Comparison of ENCODE assay signal across 8 cellular contexts in the genomic region with DNA sequence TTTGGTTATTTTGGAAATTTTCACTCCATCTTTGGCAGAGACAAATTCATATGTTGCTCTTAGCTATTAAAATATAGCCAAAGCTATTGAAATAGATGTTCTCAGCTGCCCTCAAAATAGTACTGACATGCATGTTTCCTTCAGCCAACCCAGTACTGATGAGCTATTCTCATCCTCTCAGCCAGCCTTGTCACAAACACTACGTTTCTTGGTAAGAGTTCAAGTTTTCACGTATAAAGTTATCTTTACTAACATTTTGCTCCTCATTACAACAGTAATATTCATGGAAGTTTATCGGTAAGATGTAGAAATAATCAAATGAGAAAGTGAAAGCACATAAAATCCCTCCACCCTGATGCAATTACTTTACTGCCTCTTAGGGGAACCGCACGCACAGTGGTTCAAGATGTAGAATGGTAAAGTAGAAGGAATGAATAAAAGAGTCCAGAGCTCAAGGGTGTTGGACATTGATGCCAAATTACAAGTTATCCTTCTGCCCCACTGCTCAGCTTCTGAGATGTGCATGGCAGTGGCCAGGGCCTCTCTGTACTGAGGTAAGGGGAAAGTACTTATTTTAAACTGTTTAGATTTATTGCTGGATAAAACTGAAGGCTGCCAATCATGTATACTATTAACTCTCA. TPM values are rescaled to one million over a fixed set of nuclear protein-coding genes. Genes with fewer than 3 reads are reported as not detected.
A peak's percentile ranks its signal among the peaks of the same experiment; 100 is the strongest.
DNase-seq lines count a peak whose midpoint lies in the region; ATAC-seq, FAIRE-seq and TF ChIP-seq lines count a peak whose summit lies in the region.

No MANE protein-coding gene starts in this region.

- H3K14ac ChIP-seq in H9 (ENCODE audit: insufficient read depth, low read length), result no peak overlapping the region

- H3K23me2 ChIP-seq in H9 (ENCODE audit: insufficient read length, low read depth, low read length, poor library complexity, severe bottlenecking), result no peaks in the 10 kb centered on the region

- WGBS in body of pancreas, 2 donors, result 49 to 55% methylated on average over 5 of the region's 5 CpGs
- WGBS in H9 (ENCODE audit: extremely low coverage, insufficient read length, low lambda C conversion rate), result no CpG with 5 or more reads among the region's 5 CpGs

- H3K4me3 Mint-ChIP-seq in CD4-positive, alpha-beta T cell, result peak overlapping the region; percentile 95
- no peak overlapping the region for H3K4me3 Mint-ChIP-seq in H9

- H3K4ac ChIP-seq in H9 (ENCODE audit: low read depth, low read length), result no peak overlapping the region

- no peak overlapping the region for H2BK15ac ChIP-seq in H9 (ENCODE audit: low read depth, low read length)

- H3K9ac ChIP-seq in H9 (ENCODE audit: extremely low read depth, insufficient read length, low read length), result no peak overlapping the region

- intact Hi-C loops in CD4-positive, alpha-beta T cell (cut with DNase I, micrococcal nuclease), result loop anchor here in 1 of 2 experiments (1.0 kb wide), 1 partner anchor 20 kb away; the partner anchor contains the start of gene GCH1
- intact Hi-C loops in body of pancreas (cut with DNase I), result no loop called here

- TF ChIP-seq POLR2A in body of pancreas (IDR thresholded peaks at IDR 0.05), result no peak

- no peaks in the 10 kb centered on the region for H3K27me3 ChIP-seq in CD4-positive, alpha-beta T cell (ENCODE audit: control insufficient read depth, insufficient read depth, low read length)
- no peaks in the 10 kb centered on the region for H3K27me3 ChIP-seq in body of pancreas
- no peaks in the 10 kb centered on the region for H3K27me3 ChIP-seq in H9 (ENCODE audit: insufficient read depth, low read length)

- no peak overlapping the region for H3T11ph ChIP-seq in H9 (ENCODE audit: low read length)

- H2AFZ ChIP-seq in H9 (ENCODE audit: low read length), result no peak overlapping the region

- CTCF ChIA-PET in CD4-positive, alpha-beta T cell (lab: Charles Lee), result interaction anchor here (1.0 to 1.7 kb wide), 6 partner anchors 12 to 145 kb away, joined by 3 to 7 read pairs (median 3); partner anchors contain the start of genes GCH1, SOCS4 and WDHD1

- no peaks in the 10 kb centered on the region for H4K20me1 ChIP-seq in H9 (ENCODE audit: control insufficient read depth, insufficient read depth, insufficient read length)

- peaks cover 2% of the 10 kb centered on the region for H3K4me1 ChIP-seq in body of pancreas
- peaks cover 5% of the 10 kb centered on the region; the same call in 1 of the 2 replicates for H3K4me1 ChIP-seq in H9 (ENCODE audit: insufficient read depth, low read length)

- H4K8ac ChIP-seq in H9 (replicated peaks; ENCODE audit: insufficient read length, low read depth, low read length), result no peak overlapping the region

- no peak overlapping the region for H3K23ac ChIP-seq in H9 (ENCODE audit: insufficient read length, low read depth, low read length)

- H3K18ac ChIP-seq in H9 (ENCODE audit: insufficient read length, low read depth, low read length), result no peak overlapping the region

- H3K27me3 Mint-ChIP-seq in CD4-positive, alpha-beta T cell, result no peaks in the 10 kb centered on the region
- H3K27me3 Mint-ChIP-seq in H9 (ENCODE audit: low read depth), result no peaks in the 10 kb centered on the region

- H4K91ac ChIP-seq in H9 (ENCODE audit: insufficient read length, low read depth, low read length), result no peak overlapping the region

- H2BK12ac ChIP-seq in H9 (ENCODE audit: insufficient read length, low read depth, low read length), result no peak overlapping the region

- POLR2A ChIA-PET in CD4-positive, alpha-beta T cell (lab: Charles Lee), result interaction anchor here (0.5 to 4.2 kb wide), 16 partner anchors 9 to 1733 kb away, joined by 3 to 58 read pairs (median 4); partner anchors contain the start of genes CNIH1, GCH1, GMFB and MAPK1IP1L

- H2BK120ac ChIP-seq in H9 (ENCODE audit: low read depth, low read length, poor library complexity, severe bottlenecking), result no peak overlapping the region

- no peaks in the 10 kb centered on the region for H3K9me3 Mint-ChIP-seq in CD4-positive, alpha-beta T cell
- H3K9me3 Mint-ChIP-seq in H9, result no peaks in the 10 kb centered on the region; a peak in 1 of 5 replicates

- H3K4me2 ChIP-seq in H9 (ENCODE audit: insufficient read depth, insufficient read length, low read length), result no peak overlapping the region

- H2BK5ac ChIP-seq in H9 (ENCODE audit: insufficient read length, low read length), result no peak overlapping the region

- no peaks in the 10 kb centered on the region for H3K36me3 Mint-ChIP-seq in CD4-positive, alpha-beta T cell (ENCODE audit: low read depth)
- no peaks in the 10 kb centered on the region; a peak in 2 of 7 replicates for H3K36me3 Mint-ChIP-seq in H9 (ENCODE audit: insufficient read depth in 1 of 3, low read depth in 3 of 3)

- H4K5ac ChIP-seq in H9 (ENCODE audit: insufficient read length, low read depth, low read length), result no peak overlapping the region

- no peaks in the 10 kb centered on the region for H3K79me1 ChIP-seq in H9 (ENCODE audit: insufficient read depth, low read depth, low read length, poor library complexity, severe bottlenecking)

- ATAC-seq in CD4-positive, alpha-beta T cell (ENCODE audit: poor library complexity), result peak; percentile 63
- ATAC-seq in GM19452 (IDR thresholded peaks at IDR 0.05; ENCODE audit: unreplicated experiment) (peak; percentile 54), body of pancreas (peak; percentile 16)

- H2BK20ac ChIP-seq in H9 (ENCODE audit: low read depth, low read length, poor library complexity, severe bottlenecking), result no peak overlapping the region

- H3K9me3 ChIP-seq in CD4-positive, alpha-beta T cell (ENCODE audit: control insufficient read depth, low read length), result no peaks in the 10 kb centered on the region
- no peaks in the 10 kb centered on the region for H3K9me3 ChIP-seq in body of pancreas
- no peaks in the 10 kb centered on the region for H3K9me3 ChIP-seq in H9 (ENCODE audit: control insufficient read depth, low read depth, low read length)

- H2AK5ac ChIP-seq in H9 (ENCODE audit: insufficient read length, low read length), result no peak overlapping the region

- H3K36me3 ChIP-seq in body of pancreas (replicated peaks in 1 of 2; ENCODE audit: insufficient read depth in 1 of 2, low read depth in 2 of 2), result no peaks in the 10 kb centered on the region

- peak; percentile 87 for FAIRE-seq in HTR-8/SVneo (lab: Jason Lieb, UNC)

- H3K79me2 ChIP-seq in H9 (ENCODE audit: insufficient read depth, low read length), result no peaks in the 10 kb centered on the region

- peaks cover 59% of the 10 kb centered on the region for H3K4me1 Mint-ChIP-seq in CD4-positive, alpha-beta T cell (ENCODE audit: low read depth)
- H3K4me1 Mint-ChIP-seq in H9, result peaks cover 10 to 14% of the 10 kb centered on the region in 2 experiments

- peak overlapping the region; percentile 61 for H3K27ac ChIP-seq in CD4-positive, alpha-beta T cell (ENCODE audit: low read depth, low read length)
- peak overlapping the region in 2 of 4 donors; percentile 3 to 38 for H3K27ac ChIP-seq in body of pancreas
- H3K27ac ChIP-seq in H9 (ENCODE audit: insufficient read length, low read depth, low read length), result no peak overlapping the region

- peak overlapping the region; percentile 88 for H3K27ac Mint-ChIP-seq in CD4-positive, alpha-beta T cell
- H3K27ac Mint-ChIP-seq in H9, result no peak overlapping the region

- no peak overlapping the region for H3K56ac ChIP-seq in H9 (ENCODE audit: insufficient read length, low read depth, low read length)

- peak in 1 of 10 experiments; percentile 6 for DNase-seq in CD4-positive, alpha-beta T cell
- no peak for DNase-seq in HTR-8/SVneo (ENCODE audit: insufficient read length, low spot score)
- no peak for DNase-seq in body of pancreas
- DNase-seq in medulla oblongata (ENCODE audit: extremely low spot score), result peak; percentile 51
- DNase-seq in NCI-H1417 treated with DMSO at 0.1 percent for 48 hours (lab: John Stamatoyannopoulos, UW), result no peak
- DNase-seq in H9, result no peak
- no peak for DNase-seq in stimulated activated CD4-positive, alpha-beta T cell treated with anti-CD3 and anti-CD28 coated beads, Interleukin-2, amount 100 ng/mL, for 48 hours

- no peak for TF ChIP-seq CTCF in CD4-positive, alpha-beta T cell (IDR thresholded peaks at IDR 0.05)
- no peak for TF ChIP-seq CTCF in body of pancreas (IDR thresholded peaks at IDR 0.05)
- no peak for TF ChIP-seq CTCF in H9 (conservative IDR thresholded peaks at IDR 0.05)

- H3K4me3 ChIP-seq in body of pancreas, result no peak overlapping the region

RNA-seq across cellular contexts. Expression of gene GCH1, which starts 20.7 kb away (rescaled TPM):
- total RNA-seq in CD4-positive, alpha-beta T cell, result 10 to 100 TPM; 18.4 to 20.4 TPM
- total RNA-seq in body of pancreas (10 to 100 TPM in 1 of 2 donors, 1 to 10 TPM in 1; 6.0 to 11.9 TPM), H9 (2021) (7.7 and 8.6 TPM in 2 replicates)
